In the genomic region with DNA sequence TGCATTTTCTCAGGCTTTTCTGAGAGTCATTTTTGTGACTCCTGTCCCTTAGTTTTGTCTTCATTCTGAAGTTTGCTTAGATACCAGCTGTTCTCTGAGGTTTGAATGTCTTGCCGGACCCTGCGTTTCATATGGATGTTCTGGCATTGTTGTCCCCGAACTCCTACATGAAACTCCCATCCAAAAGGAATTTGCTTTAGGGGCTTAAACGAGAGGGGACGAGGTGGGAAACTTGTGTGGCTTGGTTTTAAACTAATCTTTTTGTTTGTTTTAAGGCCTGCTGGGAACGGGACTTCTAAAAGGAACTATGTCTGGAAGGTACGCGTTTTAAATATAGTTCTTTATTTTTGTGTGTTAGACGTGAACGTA, we compare ENCODE assay signal across 8 cellular contexts. TPM values are rescaled to one million over a fixed set of nuclear protein-coding genes. Genes with fewer than 3 reads are reported as not detected.
DNase-seq lines count a peak whose midpoint lies in the region; ATAC-seq and TF ChIP-seq lines count a peak whose summit lies in the region.

No MANE protein-coding gene starts in this region.

- peak overlapping the region; percentile 96 to 100 for H3K27ac Mint-ChIP-seq in T-cell

- POLR2A ChIA-PET in T-cell (lab: Charles Lee): interaction anchor here in 1 of 2 donors (1.0 kb wide), 1 partner anchor 8 kb away, joined by 3 read pairs; no protein-coding TSS in a partner anchor

- H3K4me3 ChIP-seq in GM23248: peak overlapping the region; percentile 100
- H3K4me3 ChIP-seq in foreskin fibroblast (ENCODE audit: low read depth in 1 of 2, low read length in 2 of 2): peak overlapping the region; percentile 74 to 100
- H3K4me3 ChIP-seq in skeletal muscle satellite cell (ENCODE audit: low read length): peak overlapping the region; percentile 85

- H3K79me2 ChIP-seq in GM23248 (ENCODE audit: insufficient read depth): peaks cover 53% of the 10 kb centered on the region

- H3K4me2 ChIP-seq in GM23248 (ENCODE audit: unreplicated experiment): peak overlapping the region; percentile 94
- H3K4me2 ChIP-seq in skeletal muscle satellite cell (ENCODE audit: low read length): peak overlapping the region; percentile 76

- H3K4me1 Mint-ChIP-seq in T-cell: peaks cover 52 to 61% (median 54%) of the 10 kb centered on the region in 3 donors

- in situ Hi-C loops in GM23248 (cut with MboI): no loop called here

- DNase-seq in GM23248 (no peak), T-cell (no peak), foreskin fibroblast (no peak), germinal center (ENCODE audit: low spot score) (no peak), DMS53 treated with DMSO at 0.1 percent for 48 hours (lab: John Stamatoyannopoulos, UW; ENCODE audit: unreplicated experiment) (no peak), KG1 (lab: John Stamatoyannopoulos, UW) (no peak)
- no peak for DNase-seq in NK-92 treated with Interleukin-12 subunit alpha and Interleukin-12 subunit beta, amount 100 ng/mL, for 24 hours (lab: John Stamatoyannopoulos, UW)

- H4K20me1 ChIP-seq in GM23248 (ENCODE audit: insufficient read depth): peaks cover 13% of the 10 kb centered on the region; the same call in 1 of the 2 replicates

- no peak for ATAC-seq in T-cell (replicated peaks in 1 of 4)

- no peaks in the 10 kb centered on the region for H3K27me3 ChIP-seq in GM23248 (replicated peaks; ENCODE audit: insufficient read depth)
- no peaks in the 10 kb centered on the region for H3K27me3 ChIP-seq in skeletal muscle satellite cell (ENCODE audit: control insufficient read depth, insufficient read depth, low read length)

- peaks cover 38% of the 10 kb centered on the region for H3K36me3 Mint-ChIP-seq in T-cell

- H3K4me3 Mint-ChIP-seq in T-cell: peak overlapping the region; percentile 93 to 100 (median 97)

- CTCF ChIA-PET in T-cell (lab: Charles Lee): interaction anchor here in 1 of 2 donors (1.0 kb wide), 1 partner anchor 11 kb away, joined by 3 read pairs; no protein-coding TSS in a partner anchor

- peak overlapping the region; percentile 88; the same call in 1 of the 2 replicates for H2AFZ ChIP-seq in GM23248

- H3K27me3 Mint-ChIP-seq in T-cell: no peaks in the 10 kb centered on the region

- peaks cover 46% of the 10 kb centered on the region for H3K36me3 ChIP-seq in GM23248 (ENCODE audit: low read depth)
- peaks cover 45% of the 10 kb centered on the region for H3K36me3 ChIP-seq in skeletal muscle satellite cell (ENCODE audit: insufficient read depth, low read length)

- H3K9me2 ChIP-seq in GM23248 (ENCODE audit: insufficient read depth): no peaks in the 10 kb centered on the region

- no peaks in the 10 kb centered on the region for H3K9me3 Mint-ChIP-seq in T-cell

- H3K9me3 ChIP-seq in GM23248 (ENCODE audit: low read depth) (no peaks in the 10 kb centered on the region), skeletal muscle satellite cell (replicated peaks; ENCODE audit: low read length) (no peaks in the 10 kb centered on the region)

- H3K4me1 ChIP-seq in GM23248 (ENCODE audit: insufficient read depth): peaks cover 35% of the 10 kb centered on the region
- H3K4me1 ChIP-seq in skeletal muscle satellite cell (ENCODE audit: control insufficient read depth, insufficient read depth, low read length): peaks cover 28% of the 10 kb centered on the region

- peak overlapping the region; percentile 95 for H3K27ac ChIP-seq in GM23248

- peaks cover 58% of the 10 kb centered on the region for H3F3A ChIP-seq in GM23248 (ENCODE audit: insufficient read depth)

- H3K9ac ChIP-seq in GM23248 (peak overlapping the region; percentile 100), skeletal muscle satellite cell (ENCODE audit: low read depth, low read length) (peak overlapping the region; percentile 99)

- no peak for TF ChIP-seq CTCF in foreskin fibroblast (IDR thresholded peaks at IDR 0.05; ENCODE audit: low read depth, low read length)

- 1% methylated on average over 10 of the region's 10 CpGs for WGBS in GM23248 (ENCODE audit: low coverage in 1 of 2, low lambda C conversion rate in 2 of 2, missing lambda C conversion rate in 2 of 2), 2 experiments

RNA-seq across cellular contexts. Expression of a gene that starts 0.7 kb away (rescaled TPM):
- total RNA-seq in GM23248 (2014; rRNA removed; shearing (Covaris generic)): 405 and 468 TPM in 2 replicates
- polyA plus RNA-seq in GM23248 (2016; fragmentation: Nextera tagmentation; extraction: Ambion mirVana): 765 and 803 TPM in 2 replicates
- 1,000 to 10,000 TPM; 1,657 to 1,935 (median 1,760) TPM for total RNA-seq in T-cell
- total RNA-seq in skeletal muscle satellite cell (2012; rRNA removed): 537 and 796 TPM in 2 replicates

RNA-seq across cellular contexts. Expression of a gene that starts 9.4 kb away (rescaled TPM):
- 3.1 and 3.4 TPM in 2 replicates for total RNA-seq in GM23248 (2014; rRNA removed; shearing (Covaris generic))
- 5.8 and 6.2 TPM in 2 replicates for polyA plus RNA-seq in GM23248 (2016; fragmentation: Nextera tagmentation; extraction: Ambion mirVana)
- total RNA-seq in T-cell: 1 to 10 TPM; 3.7 to 8.2 (median 5.5) TPM
- total RNA-seq in skeletal muscle satellite cell (2012; rRNA removed): 8.1 and 8.3 TPM in 2 replicates
